In the genomic region with DNA sequence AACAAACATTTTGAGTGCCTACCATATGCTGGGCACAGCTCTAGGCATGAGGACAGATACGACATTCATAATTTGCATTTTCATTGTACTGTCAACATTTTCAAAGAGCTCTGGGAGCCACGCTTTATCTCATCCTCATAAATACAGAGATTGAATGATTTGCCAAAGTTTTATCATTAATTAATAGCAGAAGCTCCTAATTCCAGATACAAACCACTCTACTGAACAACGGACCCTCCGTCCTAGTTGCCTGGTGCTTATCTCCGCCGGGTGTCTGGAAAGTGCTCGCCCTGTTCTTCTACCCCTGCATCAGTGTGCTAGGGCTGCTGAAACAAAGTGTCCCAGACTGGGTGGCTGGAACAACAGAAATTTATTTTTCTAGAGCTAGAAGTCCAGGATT, we compare ENCODE assay signal across 17 cellular contexts. TPM values are rescaled to one million over a fixed set of nuclear protein-coding genes. Genes with fewer than 3 reads are reported as not detected.
DNase-seq lines count a peak whose midpoint lies in the region; ATAC-seq lines count a peak whose summit lies in the region.
"Had no signal": no experiment of that assay in that cellular context is flagged by ENCODE, and none has a peak within 500 bp of the region (broad histone marks: within the 10 kb centered on the region; RNA-seq: fewer than 3 reads in every experiment).

No MANE protein-coding gene starts in this region.

- peak overlapping the region; percentile 6 for H3K27ac Mint-ChIP-seq in activated naive CD8-positive, alpha-beta T cell treated with anti-CD3 and anti-CD28 coated beads for 36 hours
- no peak overlapping the region for H3K27ac Mint-ChIP-seq in activated naive CD8-positive, alpha-beta T cell treated with anti-CD3 and anti-CD28 coated beads, Interleukin-2, amount 50 U/mL, for 24 hours
- H3K27ac Mint-ChIP-seq in T-helper 17 cell, result peak overlapping the region; percentile 72

- peaks cover 2% of the 10 kb centered on the region for H3K4me1 Mint-ChIP-seq in activated naive CD8-positive, alpha-beta T cell treated with anti-CD3 and anti-CD28 coated beads for 36 hours
- peaks cover 13% of the 10 kb centered on the region for H3K4me1 Mint-ChIP-seq in activated naive CD8-positive, alpha-beta T cell treated with anti-CD3 and anti-CD28 coated beads, Interleukin-2, amount 50 U/mL, for 24 hours
- peaks cover 18% of the 10 kb centered on the region for H3K4me1 Mint-ChIP-seq in T-helper 17 cell

- H3K36me3 Mint-ChIP-seq in activated naive CD8-positive, alpha-beta T cell treated with anti-CD3 and anti-CD28 coated beads for 36 hours, result peaks cover 7% of the 10 kb centered on the region
- peaks cover 8% of the 10 kb centered on the region for H3K36me3 Mint-ChIP-seq in activated naive CD8-positive, alpha-beta T cell treated with anti-CD3 and anti-CD28 coated beads, Interleukin-2, amount 50 U/mL, for 24 hours (ENCODE audit: low read depth)
- H3K36me3 Mint-ChIP-seq in T-helper 17 cell (ENCODE audit: low read depth), result peaks cover 8% of the 10 kb centered on the region

- no peaks in the 10 kb centered on the region for H3K9me3 Mint-ChIP-seq in activated naive CD8-positive, alpha-beta T cell treated with anti-CD3 and anti-CD28 coated beads for 36 hours
- H3K9me3 Mint-ChIP-seq in activated naive CD8-positive, alpha-beta T cell treated with anti-CD3 and anti-CD28 coated beads, Interleukin-2, amount 50 U/mL, for 24 hours, result no peaks in the 10 kb centered on the region
- H3K9me3 Mint-ChIP-seq: CD14-positive monocyte had no signal

- no peaks in the 10 kb centered on the region for H3K9me3 ChIP-seq in T-helper 17 cell (ENCODE audit: control insufficient read depth, low read length, poor library complexity, severe bottlenecking)
- H3K9me3 ChIP-seq: Peyer's patch, SJCRH30 had no signal

- no peak for DNase-seq in activated naive CD8-positive, alpha-beta T cell treated with anti-CD3 and anti-CD28 coated beads for 36 hours
- DNase-seq in activated naive CD8-positive, alpha-beta T cell treated with anti-CD3 and anti-CD28 coated beads, Interleukin-2, amount 50 U/mL, for 24 hours, result no peak
- DNase-seq in T-helper 17 cell (no peak), islet precursor cell (peak; percentile 29), NAMALWA (ENCODE audit: low spot score) (no peak)
- no peak for DNase-seq in central memory CD4-positive, alpha-beta T cell
- DNase-seq: 8988T, GDM1, Kasumi-1, NCI-H1048, NCI-H1417 treated with DMSO at 0.1 percent for 48 hours, NCI-H187, NCI-H446, SJCRH30 had no signal

- no peaks in the 10 kb centered on the region for H3K27me3 Mint-ChIP-seq in activated naive CD8-positive, alpha-beta T cell treated with anti-CD3 and anti-CD28 coated beads for 36 hours
- no peaks in the 10 kb centered on the region for H3K27me3 Mint-ChIP-seq in activated naive CD8-positive, alpha-beta T cell treated with anti-CD3 and anti-CD28 coated beads, Interleukin-2, amount 50 U/mL, for 24 hours
- H3K27me3 Mint-ChIP-seq in T-helper 17 cell, result no peaks in the 10 kb centered on the region

- no peak overlapping the region for H3K4me3 Mint-ChIP-seq in activated naive CD8-positive, alpha-beta T cell treated with anti-CD3 and anti-CD28 coated beads for 36 hours
- H3K4me3 Mint-ChIP-seq in activated naive CD8-positive, alpha-beta T cell treated with anti-CD3 and anti-CD28 coated beads, Interleukin-2, amount 50 U/mL, for 24 hours, result no peak overlapping the region
- H3K4me3 Mint-ChIP-seq in T-helper 17 cell, result no peak overlapping the region
- H3K4me3 Mint-ChIP-seq: CD14-positive monocyte had no signal

- no peak for ATAC-seq in activated naive CD8-positive, alpha-beta T cell treated with anti-CD3 and anti-CD28 coated beads, Interleukin-2, amount 50 U/mL, for 24 hours
- no peak for ATAC-seq in T-helper 17 cell
- ATAC-seq in HG03457 (IDR thresholded peaks at IDR 0.05; ENCODE audit: unreplicated experiment), result no peak

RNA-seq across cellular contexts. Expression of a gene that starts 23.8 kb away (rescaled TPM):
- total RNA-seq in activated naive CD8-positive, alpha-beta T cell treated with anti-CD3 and anti-CD28 coated beads for 36 hours, result 10 to 100 TPM; 22.7 to 23.3 TPM
- total RNA-seq in T-helper 17 cell, result 10 to 100 TPM; 26.4 to 31.1 TPM
